Comparison of ENCODE assay signal across 8 cellular contexts in the genomic region with DNA sequence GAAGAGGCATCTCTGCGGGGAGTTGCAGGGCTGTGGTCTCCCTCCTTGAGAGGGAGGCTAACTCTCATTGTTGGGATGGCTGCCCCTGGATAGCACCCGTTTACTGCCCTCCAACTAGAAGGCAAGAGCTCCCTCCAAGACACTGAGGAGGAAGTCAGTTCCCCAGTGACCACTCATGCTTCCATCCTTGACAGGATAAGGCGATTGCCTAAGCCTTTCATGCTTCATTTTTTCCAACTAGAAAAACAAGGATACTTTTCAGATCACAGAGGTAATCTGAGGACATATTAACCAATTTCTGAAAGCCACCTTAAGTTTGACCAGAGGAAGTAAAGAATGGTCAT.
DNase-seq lines count a peak whose midpoint lies in the region; ATAC-seq and TF ChIP-seq lines count a peak whose summit lies in the region.

No MANE protein-coding gene starts in this region.

- H3K27me3 ChIP-seq in gastroesophageal sphincter (no peaks in the 10 kb centered on the region), sigmoid colon (no peaks in the 10 kb centered on the region)

- peaks cover 10% of the 10 kb centered on the region for H3K36me3 Mint-ChIP-seq in activated CD4-positive, alpha-beta memory T cell treated with anti-CD3 and anti-CD28 coated beads for 36 hours

- H3K27me3 Mint-ChIP-seq in activated CD4-positive, alpha-beta memory T cell treated with anti-CD3 and anti-CD28 coated beads for 36 hours: no peaks in the 10 kb centered on the region

- intact Hi-C loops in activated CD4-positive, alpha-beta memory T cell treated with anti-CD3 and anti-CD28 coated beads for 36 hours (cut with micrococcal nuclease): loop anchor here (1.0 kb wide), 6 partner anchors 32 to 187 kb away; partner anchors contain the start of gene MAML2
- intact Hi-C loops in sigmoid colon (cut with DNase I): no loop called here

- no peaks in the 10 kb centered on the region for H3K9me3 Mint-ChIP-seq in activated CD4-positive, alpha-beta memory T cell treated with anti-CD3 and anti-CD28 coated beads for 36 hours

- DNase-seq in activated CD4-positive, alpha-beta memory T cell treated with anti-CD3 and anti-CD28 coated beads for 36 hours: no peak
- DNase-seq in sigmoid colon (peak; percentile 77), T-helper 9 cell (no peak), KBM-7 (no peak)

- ATAC-seq in GM19324 (IDR thresholded peaks at IDR 0.05; ENCODE audit: low FRiP score, unreplicated experiment) (peak; percentile 38), gastroesophageal sphincter (peak; percentile 74), HG03135 (IDR thresholded peaks at IDR 0.05; ENCODE audit: unreplicated experiment) (no peak), GM18909 (IDR thresholded peaks at IDR 0.05; ENCODE audit: poor library complexity, unreplicated experiment) (no peak)

- TF ChIP-seq POLR2A in gastroesophageal sphincter (IDR thresholded peaks at IDR 0.05): no peak
- TF ChIP-seq POLR2A in sigmoid colon (IDR thresholded peaks at IDR 0.05): no peak

- peaks cover 61% of the 10 kb centered on the region for H3K4me1 Mint-ChIP-seq in activated CD4-positive, alpha-beta memory T cell treated with anti-CD3 and anti-CD28 coated beads for 36 hours (ENCODE audit: low read depth)

- TF ChIP-seq CTCF in gastroesophageal sphincter (IDR thresholded peaks at IDR 0.05): no peak
- no peak for TF ChIP-seq CTCF in sigmoid colon (IDR thresholded peaks at IDR 0.05)

- no peaks in the 10 kb centered on the region for H3K36me3 ChIP-seq in gastroesophageal sphincter
- H3K36me3 ChIP-seq in sigmoid colon: no peaks in the 10 kb centered on the region

- H3K4me3 Mint-ChIP-seq in activated CD4-positive, alpha-beta memory T cell treated with anti-CD3 and anti-CD28 coated beads for 36 hours: peak overlapping the region; percentile 42

- H3K4me1 ChIP-seq in gastroesophageal sphincter (peaks cover 20 to 57% (median 35%) of the 10 kb centered on the region in 3 donors), sigmoid colon (peaks cover 0 to 56% (median 44%) of the 10 kb centered on the region in 4 donors)

- H3K27ac Mint-ChIP-seq in activated CD4-positive, alpha-beta memory T cell treated with anti-CD3 and anti-CD28 coated beads for 36 hours: peak overlapping the region; percentile 95

- TF ChIP-seq EP300 in gastroesophageal sphincter (IDR thresholded peaks at IDR 0.05): no peak
- no peak for TF ChIP-seq EP300 in sigmoid colon (IDR thresholded peaks at IDR 0.05)

- POLR2A ChIA-PET in activated CD4-positive, alpha-beta memory T cell treated with anti-CD3 and anti-CD28 coated beads for 36 hours (lab: Charles Lee): interaction anchor here (0.9 to 1.0 kb wide), 2 partner anchors 142 to 187 kb away, joined by 4 read pairs; partner anchors contain the start of gene MAML2

- peak overlapping the region; percentile 51 to 80 (median 77) for H3K27ac ChIP-seq in gastroesophageal sphincter
- peak overlapping the region; percentile 69 to 83 (median 76) for H3K27ac ChIP-seq in sigmoid colon

- H3K9me3 ChIP-seq in gastroesophageal sphincter: no peaks in the 10 kb centered on the region
- H3K9me3 ChIP-seq in sigmoid colon: no peaks in the 10 kb centered on the region

- CTCF ChIA-PET in activated CD4-positive, alpha-beta memory T cell treated with anti-CD3 and anti-CD28 coated beads for 36 hours (lab: Charles Lee): interaction anchor here (0.9 to 1.8 kb wide), 5 partner anchors 33 to 187 kb away, joined by 3 to 13 read pairs (median 5); partner anchors contain the start of gene MAML2

- H3K4me3 ChIP-seq in gastroesophageal sphincter (peak overlapping the region in 1 of 2 donors; percentile 16), sigmoid colon (no peak overlapping the region)

- in situ Hi-C loops in KBM-7 (cut with MboI; ENCODE audit: low pct_unique_long_range_greater_than_20kb, low sequenced_read_pairs): no loop called here

- WGBS in gastroesophageal sphincter (ENCODE audit: low coverage in 1 of 2), 2 donors: 40% methylated on average over 1 of the region's 3 CpGs; no CpG with 5 or more reads in 1 of the 2 donors
- 57 to 75% methylated on average over 3 of the region's 3 CpGs for WGBS in sigmoid colon, 2 donors

Comparison
In these comparisons a context has a peak if more than half of its experiments do, and no peak if none do; other contexts are left out.
1. ATAC-seq: peak in GM19324 (single experiment) and gastroesophageal sphincter (single experiment); none in HG03135 (single experiment) and GM18909 (single experiment).